Comparison of ENCODE assay signal across 9 cellular contexts in the genomic region with DNA sequence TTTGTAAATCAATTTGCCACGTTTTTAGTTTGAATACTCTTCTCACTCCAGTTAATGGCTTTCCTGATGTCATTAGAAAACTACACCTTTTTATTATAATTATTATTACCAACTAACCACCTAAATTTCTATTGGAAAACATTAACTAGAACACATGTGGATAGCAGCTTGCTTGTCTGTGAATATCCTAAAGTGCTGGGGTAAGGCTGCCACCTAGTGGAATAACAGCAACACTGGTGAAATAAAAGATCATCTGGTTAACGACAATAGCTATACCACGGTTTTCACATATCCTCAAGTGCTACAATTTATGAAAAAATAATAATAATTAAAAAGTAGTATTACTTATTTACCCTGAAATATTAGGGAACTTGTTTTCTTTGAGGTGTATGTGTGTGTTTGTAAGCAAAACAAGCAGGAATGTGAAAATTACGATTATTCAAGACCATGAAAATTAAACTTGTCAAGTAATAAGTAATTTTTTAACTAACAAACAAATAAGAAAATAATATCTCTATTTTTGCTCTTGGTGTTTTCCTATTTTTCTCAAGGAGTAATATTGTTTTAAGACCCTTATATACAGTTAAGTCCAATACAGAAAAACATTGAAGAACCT.
A peak's percentile ranks its signal among the peaks of the same experiment; 100 is the strongest.
DNase-seq lines count a peak whose midpoint lies in the region; ATAC-seq and TF ChIP-seq lines count a peak whose summit lies in the region.
"Had no signal": no experiment of that assay in that cellular context is flagged by ENCODE, and none has a peak within 500 bp of the region (broad histone marks: within the 10 kb centered on the region; RNA-seq: fewer than 3 reads in every experiment).

No MANE protein-coding gene starts in this region.

- H3K4me3 ChIP-seq in H7 (ENCODE audit: insufficient read depth, low read depth, low read length): no peak overlapping the region
- no peak overlapping the region for H3K4me3 ChIP-seq in OCI-LY3 (ENCODE audit: low read length)
- H3K4me3 ChIP-seq in tibial artery: no peak overlapping the region

- no peak overlapping the region for H3K4me3 Mint-ChIP-seq in central memory CD8-positive, alpha-beta T cell
- H3K4me3 Mint-ChIP-seq: naive thymus-derived CD4-positive, alpha-beta T cell had no signal

- H3K27ac ChIP-seq in OCI-LY3 (ENCODE audit: low read length) (no peak overlapping the region), tibial artery (no peak overlapping the region)

- peak; percentile 10 for DNase-seq in stimulated activated CD4-positive, alpha-beta T cell treated with anti-CD3 and anti-CD28 coated beads, Interleukin-1b, Interleukin-23, amount 100 ng/mL, for 48 hours
- no peak for DNase-seq in stimulated activated CD4-positive, alpha-beta T cell treated with anti-CD3 and anti-CD28 coated beads, Interleukin-4, amount 100 ng/mL, for 1 hour
- peak; percentile 18 for DNase-seq in H7
- peak; percentile 53 for DNase-seq in KBM-7
- no peak for DNase-seq in central memory CD8-positive, alpha-beta T cell (ENCODE audit: low spot score in 2 of 2)
- DNase-seq in left colon: no peak
- no peak for DNase-seq in tibial artery

- no peaks in the 10 kb centered on the region for H3K27me3 Mint-ChIP-seq in central memory CD8-positive, alpha-beta T cell
- H3K27me3 Mint-ChIP-seq: naive thymus-derived CD4-positive, alpha-beta T cell had no signal

- TF ChIP-seq CTCF in OCI-LY3 (IDR thresholded peaks at IDR 0.05; ENCODE audit: low read depth, low read length) (peak; percentile 69), tibial artery (IDR thresholded peaks at IDR 0.05) (peak; percentile 45 to 65)

- H3K4me2 ChIP-seq in OCI-LY3 (ENCODE audit: low read length): peak overlapping the region; percentile 24

- H3K36me3 Mint-ChIP-seq in central memory CD8-positive, alpha-beta T cell (ENCODE audit: insufficient read depth): no peaks in the 10 kb centered on the region
- H3K36me3 Mint-ChIP-seq: naive thymus-derived CD4-positive, alpha-beta T cell had no signal

- H3K9me3 Mint-ChIP-seq in central memory CD8-positive, alpha-beta T cell: peaks cover 10% of the 10 kb centered on the region

- no peak overlapping the region for H3K27ac Mint-ChIP-seq in central memory CD8-positive, alpha-beta T cell (ENCODE audit: low read depth)
- H3K27ac Mint-ChIP-seq: naive thymus-derived CD4-positive, alpha-beta T cell had no signal

- peak; percentile 28 for ATAC-seq in central memory CD8-positive, alpha-beta T cell (replicated peaks; ENCODE audit: extremely low read depth, poor library complexity, severe bottlenecking)
- peak; percentile 45 for ATAC-seq in left colon
- ATAC-seq: naive thymus-derived CD4-positive, alpha-beta T cell had no signal

- H3K4me1 Mint-ChIP-seq in central memory CD8-positive, alpha-beta T cell: no peaks in the 10 kb centered on the region
- H3K4me1 Mint-ChIP-seq: naive thymus-derived CD4-positive, alpha-beta T cell had no signal

- H3K27me3 ChIP-seq in H7 (ENCODE audit: control insufficient read depth, insufficient read depth, low read length) (no peaks in the 10 kb centered on the region), OCI-LY3 (ENCODE audit: low read depth, low read length) (no peaks in the 10 kb centered on the region), tibial artery (no peaks in the 10 kb centered on the region)

- 0 out of 2 replicates have a peak overlapping the region, but pooled peaks have one; percentile 12 for H2AFZ ChIP-seq in OCI-LY3 (ENCODE audit: low read depth, low read length)

- H3K9me3 ChIP-seq in OCI-LY3 (ENCODE audit: insufficient read depth, low read length) (no peaks in the 10 kb centered on the region), tibial artery (no peaks in the 10 kb centered on the region)

- no peaks in the 10 kb centered on the region for H3K36me3 ChIP-seq in H7 (replicated peaks; ENCODE audit: control insufficient read depth, insufficient read depth, low read length)
- H3K36me3 ChIP-seq in OCI-LY3 (replicated peaks; ENCODE audit: low read depth, low read length): no peaks in the 10 kb centered on the region
- no peaks in the 10 kb centered on the region for H3K36me3 ChIP-seq in tibial artery

- H3K9ac ChIP-seq in OCI-LY3 (ENCODE audit: low read length): no peak overlapping the region

- H3K4me1 ChIP-seq in OCI-LY3 (ENCODE audit: low read length) (no peaks in the 10 kb centered on the region; the same call in 1 of the 2 replicates), tibial artery (no peaks in the 10 kb centered on the region)

- in situ Hi-C loops in KBM-7 (cut with MboI; ENCODE audit: low pct_unique_long_range_greater_than_20kb, low sequenced_read_pairs): loop anchor here (25.0 kb wide), 1 partner anchor 377 kb away; no protein-coding TSS in a partner anchor

- intact Hi-C loops in left colon (cut with DNase I, micrococcal nuclease): no loop called here
- intact Hi-C loops in tibial artery (cut with DNase I; ENCODE audit: low total_unique reads): no loop called here

- no peaks in the 10 kb centered on the region for H3K79me2 ChIP-seq in OCI-LY3 (ENCODE audit: low read length)

- no peaks in the 10 kb centered on the region for H4K20me1 ChIP-seq in OCI-LY3 (ENCODE audit: insufficient read depth, low read length)

Comparison
In these comparisons a context has a peak if more than half of its experiments do, and no peak if none do; other contexts are left out.
1. DNase-seq: peak in stimulated activated CD4-positive, alpha-beta T cell treated with anti-CD3 and anti-CD28 coated beads, Interleukin-1b, Interleukin-23, amount 100 ng/mL, for 48 hours (single experiment), H7 (single experiment) and KBM-7 (single experiment); none in stimulated activated CD4-positive, alpha-beta T cell treated with anti-CD3 and anti-CD28 coated beads, Interleukin-4, amount 100 ng/mL, for 1 hour (single experiment), central memory CD8-positive, alpha-beta T cell (0 of 2), left colon (0 of 2) and tibial artery (0 of 2).